ENCODE assay signal across 1 cellular context in genomic region chr9:111190352-111190751, GRCh38.
TF ChIP-seq lines count a peak whose summit lies in the region.

No MANE protein-coding gene starts in this region.

TF ChIP-seq in SK-N-SH treated with all-trans-retinoic acid at 6 μM for 48 hours, 23 proteins besides CTCF, POLR2A, EP300 and RAD21 (continued from another document):
- TF ChIP-seq TSHZ2 (CRISPR knock-in tag; IDR thresholded peaks at IDR 0.05) (no peak), TOX (CRISPR knock-in tag; IDR thresholded peaks at IDR 0.05; ENCODE audit: borderline replicate concordance) (no peak), PATZ1 (CRISPR knock-in tag; IDR thresholded peaks at IDR 0.05; ENCODE audit: borderline replicate concordance) (no peak), ARNTL (CRISPR knock-in tag; IDR thresholded peaks at IDR 0.05; ENCODE audit: borderline replicate concordance, low read depth) (no peak), ZC3H10 (CRISPR knock-in tag; IDR thresholded peaks at IDR 0.05) (no peak), ZNF8 (CRISPR knock-in tag; IDR thresholded peaks at IDR 0.05) (no peak), PPARA (CRISPR knock-in tag; IDR thresholded peaks at IDR 0.05; ENCODE audit: borderline replicate concordance) (no peak)
